Comparison of ENCODE assay signal across 24 cellular contexts in the genomic region with DNA sequence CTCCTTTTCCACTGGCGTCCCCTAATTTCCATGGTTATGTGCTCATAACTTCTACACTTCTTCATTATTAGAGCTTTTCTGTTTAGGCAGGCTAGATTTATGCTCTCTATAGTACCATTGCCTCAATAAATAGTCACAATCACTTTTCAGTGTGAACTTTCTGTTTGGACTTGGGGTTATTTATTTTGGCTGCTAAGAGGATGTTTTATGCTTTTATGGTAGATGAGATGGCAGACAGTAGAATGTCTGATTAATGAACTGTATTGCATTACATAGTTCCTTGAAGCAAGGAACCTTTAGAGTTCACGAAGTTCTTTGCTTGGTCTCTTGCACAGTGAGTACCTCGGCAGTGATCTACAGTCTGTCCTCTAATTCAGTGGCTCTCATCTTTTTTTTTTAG. TPM values are rescaled to one million over a fixed set of nuclear protein-coding genes. Genes with fewer than 3 reads are reported as not detected.
"Had no signal": no experiment of that assay in that cellular context is flagged by ENCODE, and none has a peak within 500 bp of the region (broad histone marks: within the 10 kb centered on the region; RNA-seq: fewer than 3 reads in every experiment).

No MANE protein-coding gene starts in this region.

- H3K36me3 ChIP-seq: brain microvascular endothelial cell, cardiac muscle cell had no signal

- DNase-seq: activated B cell treated with CpG ODN at 0.5 μM for 24 hours; activated CD4-positive, alpha-beta T cell treated with anti-CD3 and anti-CD28 coated beads for 1 hour; activated CD4-positive, alpha-beta T cell treated with anti-CD3 and anti-CD28 coated beads, Interleukin-2, amount 10 ng/mL, durations not matched to agents 24 days and 14 days; activated CD4-positive, alpha-beta T cell treated with anti-CD3 and anti-CD28 coated beads, Interleukin-2, amount 50 U/mL, for 48 hours; activated gamma-delta T cell; activated naive CD4-positive, alpha-beta T cell treated with anti-CD3 and anti-CD28 coated beads for 36 hours; activated naive CD8-positive, alpha-beta T cell treated with anti-CD3 and anti-CD28 coated beads for 36 hours; activated T-cell treated with anti-CD3 and anti-CD28 coated beads for 4 hours; activated T-cell treated with anti-CD3 and anti-CD28 coated beads, Interleukin-2, amount 50 U/mL, for 48 hours; brain microvascular endothelial cell; KG1; NCI-H1048; NCI-H146; NCI-H2029; NCI-H2107; NCI-H2171 treated with DMSO at 0.1 percent for 48 hours; NCI-H510A treated with DMSO at 0.1 percent for 48 hours; SIG-M5; T-helper 17 cell; T-helper 9 cell had no signal

- H3K27ac ChIP-seq: brain microvascular endothelial cell, cardiac muscle cell had no signal

- H3K4me3 Mint-ChIP-seq: activated B cell treated with CpG ODN at 0.5 μM for 24 hours; activated CD4-positive, alpha-beta T cell treated with anti-CD3 and anti-CD28 coated beads, Interleukin-2, amount 10 ng/mL, durations not matched to agents 24 days and 14 days; activated naive CD4-positive, alpha-beta T cell treated with anti-CD3 and anti-CD28 coated beads for 36 hours; activated naive CD8-positive, alpha-beta T cell treated with anti-CD3 and anti-CD28 coated beads for 36 hours; activated T-helper 17 cell treated with anti-CD3 and anti-CD28 coated beads, Interleukin-2, amount 50 U/mL, for 72 hours; T-helper 17 cell had no signal

- H3K4me1 Mint-ChIP-seq: activated B cell treated with CpG ODN at 0.5 μM for 24 hours had no signal

- ATAC-seq: activated T-helper 17 cell treated with anti-CD3 and anti-CD28 coated beads, Interleukin-2, amount 50 U/mL, for 72 hours; T-helper 17 cell had no signal

- H3K27ac Mint-ChIP-seq: activated B cell treated with CpG ODN at 0.5 μM for 24 hours; activated CD4-positive, alpha-beta T cell treated with anti-CD3 and anti-CD28 coated beads, Interleukin-2, amount 10 ng/mL, durations not matched to agents 24 days and 14 days; activated naive CD4-positive, alpha-beta T cell treated with anti-CD3 and anti-CD28 coated beads for 36 hours; activated naive CD8-positive, alpha-beta T cell treated with anti-CD3 and anti-CD28 coated beads for 36 hours; activated T-helper 17 cell treated with anti-CD3 and anti-CD28 coated beads, Interleukin-2, amount 50 U/mL, for 72 hours; T-helper 17 cell had no signal

- H3K27me3 ChIP-seq: brain microvascular endothelial cell had no signal

- H3K9me3 Mint-ChIP-seq: activated T-helper 17 cell treated with anti-CD3 and anti-CD28 coated beads, Interleukin-2, amount 50 U/mL, for 72 hours had no signal

- H3K4me3 ChIP-seq: cardiac muscle cell had no signal

RNA-seq across cellular contexts. Expression of gene DNAH8, which starts 6.9 kb away (rescaled TPM):
- total RNA-seq: activated CD4-positive, alpha-beta T cell treated with anti-CD3 and anti-CD28 coated beads, Interleukin-2, amount 10 ng/mL, durations not matched to agents 24 days and 14 days; cardiac muscle cell; LHCN-M2; M059J had no signal
- polyA plus RNA-seq: cardiac muscle cell had no signal
